14 cellular contexts compared by ENCODE assay signal in genomic region chr9:115494393-115494792, GRCh38.
"Had no signal": no experiment of that assay in that cellular context is flagged by ENCODE, and none has a peak within 500 bp of the region (broad histone marks: within the 10 kb centered on the region; RNA-seq: fewer than 3 reads in every experiment).

No MANE protein-coding gene starts in this region.

- ATAC-seq: gastroesophageal sphincter, left ventricle myocardium superior had no signal

- H3K36me3 ChIP-seq: cardiac muscle cell, gastroesophageal sphincter, ovary, stomach, thyroid gland, vagina had no signal

- H3K9me3 Mint-ChIP-seq: activated CD4-positive, alpha-beta memory T cell treated with anti-CD3 and anti-CD28 coated beads, Interleukin-2, amount 10 ng/mL, durations not matched to agents 7 days and 5 days; activated naive CD8-positive, alpha-beta T cell treated with anti-CD3 and anti-CD28 coated beads for 36 hours; neural crest cell had no signal

- H3K4me1 Mint-ChIP-seq: activated CD4-positive, alpha-beta memory T cell treated with anti-CD3 and anti-CD28 coated beads, Interleukin-2, amount 10 ng/mL, durations not matched to agents 7 days and 5 days; activated naive CD8-positive, alpha-beta T cell treated with anti-CD3 and anti-CD28 coated beads for 36 hours had no signal

- H3K27me3 ChIP-seq: cardiac muscle cell, gastroesophageal sphincter, ovary, thyroid gland, vagina had no signal

- H3K27ac Mint-ChIP-seq: activated CD4-positive, alpha-beta memory T cell treated with anti-CD3 and anti-CD28 coated beads, Interleukin-2, amount 10 ng/mL, durations not matched to agents 7 days and 5 days; activated naive CD8-positive, alpha-beta T cell treated with anti-CD3 and anti-CD28 coated beads for 36 hours had no signal

- H3K4me3 Mint-ChIP-seq: activated CD4-positive, alpha-beta memory T cell treated with anti-CD3 and anti-CD28 coated beads, Interleukin-2, amount 10 ng/mL, durations not matched to agents 7 days and 5 days; activated naive CD8-positive, alpha-beta T cell treated with anti-CD3 and anti-CD28 coated beads for 36 hours; neural crest cell had no signal

- H3K4me1 ChIP-seq: gastroesophageal sphincter, thyroid gland, vagina had no signal

- H3K4me3 ChIP-seq: cardiac muscle cell, gastroesophageal sphincter, ovary, stomach, thyroid gland, vagina had no signal

- DNase-seq: activated CD4-positive, alpha-beta memory T cell treated with anti-CD3 and anti-CD28 coated beads, Interleukin-2, amount 10 ng/mL, durations not matched to agents 7 days and 5 days; activated gamma-delta T cell treated with Interleukin-2 at 50 U/mL for 16 hours; activated naive CD8-positive, alpha-beta T cell treated with anti-CD3 and anti-CD28 coated beads for 36 hours; activated T-cell treated with anti-CD3 and anti-CD28 coated beads, Interleukin-2, amount 50 U/mL, for 48 hours; effector CD4-positive, alpha-beta T cell; left ventricle myocardium superior; ovary; stimulated activated CD4-positive, alpha-beta T cell treated with anti-CD3 and anti-CD28 coated beads, Interleukin-4, amount 100 ng/mL, for 4 hours; stomach; thyroid gland had no signal

- H3K27ac ChIP-seq: cardiac muscle cell, gastroesophageal sphincter, ovary, stomach, thyroid gland, vagina had no signal

- H3K36me3 Mint-ChIP-seq: activated naive CD8-positive, alpha-beta T cell treated with anti-CD3 and anti-CD28 coated beads for 36 hours had no signal

- H3K9me3 ChIP-seq: gastroesophageal sphincter, ovary, stomach, thyroid gland, vagina had no signal
